In the genomic region with DNA sequence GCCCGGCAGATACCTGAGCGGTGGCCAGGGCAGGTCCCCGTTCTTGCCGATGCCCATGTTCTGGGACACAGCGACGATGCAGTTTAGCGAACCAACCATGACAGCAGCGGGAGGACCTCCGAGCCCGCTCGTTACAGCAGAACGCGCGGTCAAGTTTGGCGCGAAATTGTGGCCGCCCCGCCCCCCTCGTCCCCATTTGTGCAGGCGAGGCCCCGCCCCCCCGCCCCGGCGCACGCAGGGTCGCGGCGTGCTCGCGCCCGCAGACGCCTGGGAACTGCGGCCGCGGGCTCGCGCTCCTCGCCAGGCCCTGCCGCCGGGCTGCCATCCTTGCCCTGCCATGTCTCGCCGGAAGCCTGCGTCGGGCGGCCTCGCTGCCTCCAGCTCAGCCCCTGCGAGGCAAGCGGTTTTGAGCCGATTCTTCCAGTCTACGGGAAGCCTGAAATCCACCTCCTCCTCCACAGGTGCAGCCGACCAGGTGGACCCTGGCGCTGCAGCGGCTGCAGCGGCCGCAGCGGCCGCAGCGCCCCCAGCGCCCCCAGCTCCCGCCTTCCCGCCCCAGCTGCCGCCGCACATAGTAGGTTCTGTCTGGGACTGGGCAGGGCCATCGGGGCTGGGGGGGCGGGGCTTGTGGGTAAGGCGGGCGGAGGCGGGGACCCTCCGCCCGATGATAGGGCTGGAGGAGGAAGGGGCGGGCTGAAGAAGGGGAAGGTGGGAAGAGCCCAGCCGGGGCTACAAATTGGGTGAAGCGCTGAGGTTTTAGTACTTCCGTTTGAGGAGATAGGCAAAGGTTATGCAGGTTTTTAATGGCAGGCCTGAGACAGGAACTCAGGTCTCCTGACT, we compare ENCODE assay signal across 1 cellular context.
TF ChIP-seq lines count a peak whose summit lies in the region.

A gene (minus strand): TSS at position 593 of the 840 bp plus-strand sequence. CDS start 494 bp downstream, at position 99.
A gene (plus strand): TSS at position 262 of the 840 bp plus-strand sequence. CDS start 76 bp downstream, at position 338.

TF ChIP-seq in K562, 482 proteins besides CTCF, POLR2A, EP300 and RAD21 (continued from another document and continues in another):
- TF ChIP-seq MYC (IDR thresholded peaks at IDR 0.05; ENCODE audit: low read depth, low read length), result no peak
- no peak for TF ChIP-seq MYC (CRISPR knock-in tag; IDR thresholded peaks at IDR 0.05; ENCODE audit: borderline replicate concordance, low read depth)
- no peak for TF ChIP-seq DACH1 (IDR thresholded peaks at IDR 0.05; ENCODE audit: partially characterized antibody)
- TF ChIP-seq, protein P1, sequence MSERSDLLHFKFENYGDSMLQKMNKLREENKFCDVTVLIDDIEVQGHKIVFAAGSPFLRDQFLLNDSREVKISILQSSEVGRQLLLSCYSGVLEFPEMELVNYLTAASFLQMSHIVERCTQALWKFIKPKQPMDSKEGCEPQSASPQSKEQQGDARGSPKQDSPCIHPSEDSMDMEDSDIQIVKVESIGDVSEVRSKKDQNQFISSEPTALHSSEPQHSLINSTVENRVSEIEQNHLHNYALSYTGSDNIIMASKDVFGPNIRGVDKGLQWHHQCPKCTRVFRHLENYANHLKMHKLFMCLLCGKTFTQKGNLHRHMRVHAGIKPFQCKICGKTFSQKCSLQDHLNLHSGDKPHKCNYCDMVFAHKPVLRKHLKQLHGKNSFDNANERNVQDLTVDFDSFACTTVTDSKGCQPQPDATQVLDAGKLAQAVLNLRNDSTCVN (CRISPR knock-in tag; IDR thresholded peaks at IDR 0.05), result no peak
- no peak for TF ChIP-seq ZNF695 (CRISPR knock-in tag; IDR thresholded peaks at IDR 0.05)
- TF ChIP-seq HNRNPLL (IDR thresholded peaks at IDR 0.05; ENCODE audit: low read depth, low read length, poor library complexity, severe bottlenecking), result peak; percentile 37
- TF ChIP-seq, protein P2, sequence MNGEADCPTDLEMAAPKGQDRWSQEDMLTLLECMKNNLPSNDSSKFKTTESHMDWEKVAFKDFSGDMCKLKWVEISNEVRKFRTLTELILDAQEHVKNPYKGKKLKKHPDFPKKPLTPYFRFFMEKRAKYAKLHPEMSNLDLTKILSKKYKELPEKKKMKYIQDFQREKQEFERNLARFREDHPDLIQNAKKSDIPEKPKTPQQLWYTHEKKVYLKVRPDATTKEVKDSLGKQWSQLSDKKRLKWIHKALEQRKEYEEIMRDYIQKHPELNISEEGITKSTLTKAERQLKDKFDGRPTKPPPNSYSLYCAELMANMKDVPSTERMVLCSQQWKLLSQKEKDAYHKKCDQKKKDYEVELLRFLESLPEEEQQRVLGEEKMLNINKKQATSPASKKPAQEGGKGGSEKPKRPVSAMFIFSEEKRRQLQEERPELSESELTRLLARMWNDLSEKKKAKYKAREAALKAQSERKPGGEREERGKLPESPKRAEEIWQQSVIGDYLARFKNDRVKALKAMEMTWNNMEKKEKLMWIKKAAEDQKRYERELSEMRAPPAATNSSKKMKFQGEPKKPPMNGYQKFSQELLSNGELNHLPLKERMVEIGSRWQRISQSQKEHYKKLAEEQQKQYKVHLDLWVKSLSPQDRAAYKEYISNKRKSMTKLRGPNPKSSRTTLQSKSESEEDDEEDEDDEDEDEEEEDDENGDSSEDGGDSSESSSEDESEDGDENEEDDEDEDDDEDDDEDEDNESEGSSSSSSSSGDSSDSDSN (IDR thresholded peaks at IDR 0.05; ENCODE audit: borderline replicate concordance in 1 of 2, low read depth in 2 of 2, low read length in 2 of 2), result no peak
- TF ChIP-seq PCBP2 (IDR thresholded peaks at IDR 0.05; ENCODE audit: low read depth, low read length, poor library complexity, severe bottlenecking), result no peak
- no peak for TF ChIP-seq GATAD2A (IDR thresholded peaks at IDR 0.05)
- TF ChIP-seq ZNF696 (CRISPR knock-in tag; conservative IDR thresholded peaks at IDR 0.05), result no peak
- no peak for TF ChIP-seq RBM14 (IDR thresholded peaks at IDR 0.05; ENCODE audit: borderline replicate concordance, insufficient read depth, low read depth, low read length)
- no peak for TF ChIP-seq NFIC (IDR thresholded peaks at IDR 0.05)
- no peak for TF ChIP-seq RBM22 (IDR thresholded peaks at IDR 0.05; ENCODE audit: low read depth, low read length, poor library complexity, severe bottlenecking)
- TF ChIP-seq PRMT5 (CRISPR knock-in tag; IDR thresholded peaks at IDR 0.05), result no peak
- TF ChIP-seq, protein P3, sequence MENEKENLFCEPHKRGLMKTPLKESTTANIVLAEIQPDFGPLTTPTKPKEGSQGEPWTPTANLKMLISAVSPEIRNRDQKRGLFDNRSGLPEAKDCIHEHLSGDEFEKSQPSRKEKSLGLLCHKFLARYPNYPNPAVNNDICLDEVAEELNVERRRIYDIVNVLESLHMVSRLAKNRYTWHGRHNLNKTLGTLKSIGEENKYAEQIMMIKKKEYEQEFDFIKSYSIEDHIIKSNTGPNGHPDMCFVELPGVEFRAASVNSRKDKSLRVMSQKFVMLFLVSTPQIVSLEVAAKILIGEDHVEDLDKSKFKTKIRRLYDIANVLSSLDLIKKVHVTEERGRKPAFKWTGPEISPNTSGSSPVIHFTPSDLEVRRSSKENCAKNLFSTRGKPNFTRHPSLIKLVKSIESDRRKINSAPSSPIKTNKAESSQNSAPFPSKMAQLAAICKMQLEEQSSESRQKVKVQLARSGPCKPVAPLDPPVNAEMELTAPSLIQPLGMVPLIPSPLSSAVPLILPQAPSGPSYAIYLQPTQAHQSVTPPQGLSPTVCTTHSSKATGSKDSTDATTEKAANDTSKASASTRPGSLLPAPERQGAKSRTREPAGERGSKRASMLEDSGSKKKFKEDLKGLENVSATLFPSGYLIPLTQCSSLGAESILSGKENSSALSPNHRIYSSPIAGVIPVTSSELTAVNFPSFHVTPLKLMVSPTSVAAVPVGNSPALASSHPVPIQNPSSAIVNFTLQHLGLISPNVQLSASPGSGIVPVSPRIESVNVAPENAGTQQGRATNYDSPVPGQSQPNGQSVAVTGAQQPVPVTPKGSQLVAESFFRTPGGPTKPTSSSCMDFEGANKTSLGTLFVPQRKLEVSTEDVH (IDR thresholded peaks at IDR 0.05; ENCODE audit: low read depth, partially characterized antibody), result peak; percentile 85
- TF ChIP-seq SRSF3 (IDR thresholded peaks at IDR 0.05; ENCODE audit: insufficient read depth, low read length), result no peak
- no peak for TF ChIP-seq SIRT6 (IDR thresholded peaks at IDR 0.05; ENCODE audit: low read depth, low read length)
- TF ChIP-seq ZKSCAN3 (CRISPR knock-in tag; IDR thresholded peaks at IDR 0.05), result no peak
- no peak for TF ChIP-seq SAFB (IDR thresholded peaks at IDR 0.05; ENCODE audit: borderline replicate concordance, low read depth, low read length)
- no peak for TF ChIP-seq ZNF354B (CRISPR knock-in tag; IDR thresholded peaks at IDR 0.05)
- no peak for TF ChIP-seq ZNF780A (CRISPR knock-in tag; IDR thresholded peaks at IDR 0.05)
- TF ChIP-seq SMARCC2 (IDR thresholded peaks at IDR 0.05; ENCODE audit: low read depth), result no peak
- no peak for TF ChIP-seq ZNF77 (CRISPR knock-in tag; IDR thresholded peaks at IDR 0.05)
- TF ChIP-seq CXXC5 (CRISPR knock-in tag; IDR thresholded peaks at IDR 0.05), result peak; percentile 87
- TF ChIP-seq, protein P4, sequence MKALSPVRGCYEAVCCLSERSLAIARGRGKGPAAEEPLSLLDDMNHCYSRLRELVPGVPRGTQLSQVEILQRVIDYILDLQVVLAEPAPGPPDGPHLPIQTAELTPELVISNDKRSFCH (CRISPR knock-in tag; IDR thresholded peaks at IDR 0.05), result no peak
- TF ChIP-seq, protein P4 (tag; IDR thresholded peaks at IDR 0.05), result no peak
- TF ChIP-seq MIER1 (IDR thresholded peaks at IDR 0.05; ENCODE audit: low read depth), result no peak
- no peak for TF ChIP-seq SNRNP70 (optimal IDR thresholded peaks at IDR 0.05; ENCODE audit: low read depth, low read length)
- TF ChIP-seq, protein P5, sequence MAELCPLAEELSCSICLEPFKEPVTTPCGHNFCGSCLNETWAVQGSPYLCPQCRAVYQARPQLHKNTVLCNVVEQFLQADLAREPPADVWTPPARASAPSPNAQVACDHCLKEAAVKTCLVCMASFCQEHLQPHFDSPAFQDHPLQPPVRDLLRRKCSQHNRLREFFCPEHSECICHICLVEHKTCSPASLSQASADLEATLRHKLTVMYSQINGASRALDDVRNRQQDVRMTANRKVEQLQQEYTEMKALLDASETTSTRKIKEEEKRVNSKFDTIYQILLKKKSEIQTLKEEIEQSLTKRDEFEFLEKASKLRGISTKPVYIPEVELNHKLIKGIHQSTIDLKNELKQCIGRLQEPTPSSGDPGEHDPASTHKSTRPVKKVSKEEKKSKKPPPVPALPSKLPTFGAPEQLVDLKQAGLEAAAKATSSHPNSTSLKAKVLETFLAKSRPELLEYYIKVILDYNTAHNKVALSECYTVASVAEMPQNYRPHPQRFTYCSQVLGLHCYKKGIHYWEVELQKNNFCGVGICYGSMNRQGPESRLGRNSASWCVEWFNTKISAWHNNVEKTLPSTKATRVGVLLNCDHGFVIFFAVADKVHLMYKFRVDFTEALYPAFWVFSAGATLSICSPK (IDR thresholded peaks at IDR 0.05; ENCODE audit: borderline replicate concordance), result no peak
- no peak for TF ChIP-seq MYBL2 (IDR thresholded peaks at IDR 0.05; ENCODE audit: low read depth)
- no peak for TF ChIP-seq MYBL2 (CRISPR knock-in tag; IDR thresholded peaks at IDR 0.05; ENCODE audit: borderline replicate concordance)
- TF ChIP-seq EZH2 (IDR thresholded peaks at IDR 0.05; ENCODE audit: borderline replicate concordance, low read depth, low read length), result no peak
- TF ChIP-seq, protein P6, sequence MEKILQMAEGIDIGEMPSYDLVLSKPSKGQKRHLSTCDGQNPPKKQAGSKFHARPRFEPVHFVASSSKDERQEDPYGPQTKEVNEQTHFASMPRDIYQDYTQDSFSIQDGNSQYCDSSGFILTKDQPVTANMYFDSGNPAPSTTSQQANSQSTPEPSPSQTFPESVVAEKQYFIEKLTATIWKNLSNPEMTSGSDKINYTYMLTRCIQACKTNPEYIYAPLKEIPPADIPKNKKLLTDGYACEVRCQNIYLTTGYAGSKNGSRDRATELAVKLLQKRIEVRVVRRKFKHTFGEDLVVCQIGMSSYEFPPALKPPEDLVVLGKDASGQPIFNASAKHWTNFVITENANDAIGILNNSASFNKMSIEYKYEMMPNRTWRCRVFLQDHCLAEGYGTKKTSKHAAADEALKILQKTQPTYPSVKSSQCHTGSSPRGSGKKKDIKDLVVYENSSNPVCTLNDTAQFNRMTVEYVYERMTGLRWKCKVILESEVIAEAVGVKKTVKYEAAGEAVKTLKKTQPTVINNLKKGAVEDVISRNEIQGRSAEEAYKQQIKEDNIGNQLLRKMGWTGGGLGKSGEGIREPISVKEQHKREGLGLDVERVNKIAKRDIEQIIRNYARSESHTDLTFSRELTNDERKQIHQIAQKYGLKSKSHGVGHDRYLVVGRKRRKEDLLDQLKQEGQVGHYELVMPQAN (IDR thresholded peaks at IDR 0.05; ENCODE audit: borderline replicate concordance), result 0 out of 2 replicates have a peak, but pooled peaks have one; percentile 64
- TF ChIP-seq, protein P7, sequence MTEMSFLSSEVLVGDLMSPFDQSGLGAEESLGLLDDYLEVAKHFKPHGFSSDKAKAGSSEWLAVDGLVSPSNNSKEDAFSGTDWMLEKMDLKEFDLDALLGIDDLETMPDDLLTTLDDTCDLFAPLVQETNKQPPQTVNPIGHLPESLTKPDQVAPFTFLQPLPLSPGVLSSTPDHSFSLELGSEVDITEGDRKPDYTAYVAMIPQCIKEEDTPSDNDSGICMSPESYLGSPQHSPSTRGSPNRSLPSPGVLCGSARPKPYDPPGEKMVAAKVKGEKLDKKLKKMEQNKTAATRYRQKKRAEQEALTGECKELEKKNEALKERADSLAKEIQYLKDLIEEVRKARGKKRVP (CRISPR knock-in tag; IDR thresholded peaks at IDR 0.05), result no peak
- no peak for TF ChIP-seq ELF2 (CRISPR knock-in tag; IDR thresholded peaks at IDR 0.05)
- TF ChIP-seq STAT5B (CRISPR knock-in tag; IDR thresholded peaks at IDR 0.05), result no peak
- TF ChIP-seq, protein P8, sequence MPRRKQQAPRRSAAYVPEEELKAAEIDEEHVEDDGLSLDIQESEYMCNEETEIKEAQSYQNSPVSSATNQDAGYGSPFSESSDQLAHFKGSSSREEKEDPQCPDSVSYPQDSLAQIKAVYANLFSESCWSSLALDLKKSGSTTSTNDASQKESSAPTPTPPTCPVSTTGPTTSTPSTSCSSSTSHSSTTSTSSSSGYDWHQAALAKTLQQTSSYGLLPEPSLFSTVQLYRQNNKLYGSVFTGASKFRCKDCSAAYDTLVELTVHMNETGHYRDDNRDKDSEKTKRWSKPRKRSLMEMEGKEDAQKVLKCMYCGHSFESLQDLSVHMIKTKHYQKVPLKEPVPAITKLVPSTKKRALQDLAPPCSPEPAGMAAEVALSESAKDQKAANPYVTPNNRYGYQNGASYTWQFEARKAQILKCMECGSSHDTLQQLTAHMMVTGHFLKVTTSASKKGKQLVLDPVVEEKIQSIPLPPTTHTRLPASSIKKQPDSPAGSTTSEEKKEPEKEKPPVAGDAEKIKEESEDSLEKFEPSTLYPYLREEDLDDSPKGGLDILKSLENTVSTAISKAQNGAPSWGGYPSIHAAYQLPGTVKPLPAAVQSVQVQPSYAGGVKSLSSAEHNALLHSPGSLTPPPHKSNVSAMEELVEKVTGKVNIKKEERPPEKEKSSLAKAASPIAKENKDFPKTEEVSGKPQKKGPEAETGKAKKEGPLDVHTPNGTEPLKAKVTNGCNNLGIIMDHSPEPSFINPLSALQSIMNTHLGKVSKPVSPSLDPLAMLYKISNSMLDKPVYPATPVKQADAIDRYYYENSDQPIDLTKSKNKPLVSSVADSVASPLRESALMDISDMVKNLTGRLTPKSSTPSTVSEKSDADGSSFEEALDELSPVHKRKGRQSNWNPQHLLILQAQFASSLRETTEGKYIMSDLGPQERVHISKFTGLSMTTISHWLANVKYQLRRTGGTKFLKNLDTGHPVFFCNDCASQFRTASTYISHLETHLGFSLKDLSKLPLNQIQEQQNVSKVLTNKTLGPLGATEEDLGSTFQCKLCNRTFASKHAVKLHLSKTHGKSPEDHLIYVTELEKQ (CRISPR knock-in tag; IDR thresholded peaks at IDR 0.05), result no peak
- TF ChIP-seq RBM17 (IDR thresholded peaks at IDR 0.05; ENCODE audit: borderline replicate concordance, low read depth, low read length), result no peak
- no peak for TF ChIP-seq ZNF551 (CRISPR knock-in tag; IDR thresholded peaks at IDR 0.05)
- TF ChIP-seq TRIM28 (IDR thresholded peaks at IDR 0.05), result no peak
- TF ChIP-seq MAFG (tag; conservative IDR thresholded peaks at IDR 0.05), result no peak
- TF ChIP-seq, protein P9, sequence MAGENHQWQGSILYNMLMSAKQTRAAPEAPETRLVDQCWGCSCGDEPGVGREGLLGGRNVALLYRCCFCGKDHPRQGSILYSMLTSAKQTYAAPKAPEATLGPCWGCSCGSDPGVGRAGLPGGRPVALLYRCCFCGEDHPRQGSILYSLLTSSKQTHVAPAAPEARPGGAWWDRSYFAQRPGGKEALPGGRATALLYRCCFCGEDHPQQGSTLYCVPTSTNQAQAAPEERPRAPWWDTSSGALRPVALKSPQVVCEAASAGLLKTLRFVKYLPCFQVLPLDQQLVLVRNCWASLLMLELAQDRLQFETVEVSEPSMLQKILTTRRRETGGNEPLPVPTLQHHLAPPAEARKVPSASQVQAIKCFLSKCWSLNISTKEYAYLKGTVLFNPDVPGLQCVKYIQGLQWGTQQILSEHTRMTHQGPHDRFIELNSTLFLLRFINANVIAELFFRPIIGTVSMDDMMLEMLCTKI (IDR thresholded peaks at IDR 0.05; ENCODE audit: partially characterized antibody), result no peak
- TF ChIP-seq ILK (tag; IDR thresholded peaks at IDR 0.05; ENCODE audit: borderline replicate concordance, low read depth), result no peak
- no peak for TF ChIP-seq RFX5 (IDR thresholded peaks at IDR 0.05; ENCODE audit: low read depth, low read length)
- TF ChIP-seq EHMT2 (IDR thresholded peaks at IDR 0.05), result no peak
- no peak for TF ChIP-seq ARHGAP35 (IDR thresholded peaks at IDR 0.05; ENCODE audit: partially characterized antibody)
- TF ChIP-seq HNRNPH1 (optimal IDR thresholded peaks at IDR 0.05; ENCODE audit: low read depth, low read length), result no peak
- no peak for TF ChIP-seq CHD2 (IDR thresholded peaks at IDR 0.05; ENCODE audit: low read depth, low read length)
- TF ChIP-seq ZKSCAN8 (CRISPR knock-in tag; IDR thresholded peaks at IDR 0.05), result no peak
